ENCODE assay signal across 1 cellular context in genomic region chr1:40862008-40862863, GRCh38.
A peak's percentile ranks its signal among the peaks of the same experiment; 100 is the strongest.
TF ChIP-seq lines count a peak whose summit lies in the region.

A gene with protein sequence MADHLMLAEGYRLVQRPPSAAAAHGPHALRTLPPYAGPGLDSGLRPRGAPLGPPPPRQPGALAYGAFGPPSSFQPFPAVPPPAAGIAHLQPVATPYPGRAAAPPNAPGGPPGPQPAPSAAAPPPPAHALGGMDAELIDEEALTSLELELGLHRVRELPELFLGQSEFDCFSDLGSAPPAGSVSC (minus strand): TSS chr1:40862363. CDS start chr1:40862127, 236 bp downstream.

TF ChIP-seq in K562, 482 proteins besides CTCF, POLR2A, EP300 and RAD21 (continued from another document and continues in another):
- TF ChIP-seq PHB (CRISPR knock-in tag; IDR thresholded peaks at IDR 0.05) (no peak), ZNF561 (CRISPR knock-in tag; conservative IDR thresholded peaks at IDR 0.05) (no peak), PML (IDR thresholded peaks at IDR 0.05; ENCODE audit: low read length) (no peak), ZNF124 (CRISPR knock-in tag; IDR thresholded peaks at IDR 0.05) (no peak), TCFL5 (CRISPR knock-in tag; conservative IDR thresholded peaks at IDR 0.05) (no peak), HDAC1 (IDR thresholded peaks at IDR 0.05) (no peak; a peak in 1 of 4 replicates), HDAC3 (IDR thresholded peaks at IDR 0.05; ENCODE audit: borderline replicate concordance, partially characterized antibody) (no peak), STAT5B (CRISPR knock-in tag; IDR thresholded peaks at IDR 0.05) (no peak), ZNF445 (CRISPR knock-in tag; IDR thresholded peaks at IDR 0.05; ENCODE audit: low read depth) (no peak), DPF2 (IDR thresholded peaks at IDR 0.05) (0 out of 2 replicates have a peak, but pooled peaks have one; percentile 13), SMAD1 (IDR thresholded peaks at IDR 0.05; ENCODE audit: low read depth, low read length, partially characterized antibody) (no peak), ZBTB12 (CRISPR knock-in tag; IDR thresholded peaks at IDR 0.05) (no peak), ZNF324 (CRISPR knock-in tag; IDR thresholded peaks at IDR 0.05) (no peak), HNRNPH1 (optimal IDR thresholded peaks at IDR 0.05; ENCODE audit: low read depth, low read length) (no peak), THAP12 (CRISPR knock-in tag; IDR thresholded peaks at IDR 0.05) (peak; percentile 49; the same call in 1 of the 2 replicates), MYBL2 (IDR thresholded peaks at IDR 0.05; ENCODE audit: low read depth) (no peak), MYBL2 (CRISPR knock-in tag; IDR thresholded peaks at IDR 0.05; ENCODE audit: borderline replicate concordance) (no peak), HOMEZ (CRISPR knock-in tag; IDR thresholded peaks at IDR 0.05) (no peak), ZNF75A (CRISPR knock-in tag; IDR thresholded peaks at IDR 0.05) (no peak), GATAD2A (IDR thresholded peaks at IDR 0.05) (peak; percentile 61; the same call in 1 of the 2 replicates), CCAR2 (IDR thresholded peaks at IDR 0.05; ENCODE audit: low read depth, low read length) (no peak), MEF2D (tag; conservative IDR thresholded peaks at IDR 0.05; ENCODE audit: low read depth) (peak; percentile 41; the same call in 1 of the 2 replicates), STAT5A (IDR thresholded peaks at IDR 0.05; ENCODE audit: borderline replicate concordance, low read length) (peak; percentile 21; the same call in 1 of the 2 replicates), MTF1 (CRISPR knock-in tag; IDR thresholded peaks at IDR 0.05; ENCODE audit: borderline replicate concordance) (no peak), NR4A1 (CRISPR knock-in tag; IDR thresholded peaks at IDR 0.05) (no peak), NR4A1 (tag; IDR thresholded peaks at IDR 0.05) (peak; percentile 92), MAX (CRISPR knock-in tag; IDR thresholded peaks at IDR 0.05) (peak; percentile 17; the same call in 1 of the 2 replicates), GABPB1 (CRISPR knock-in tag; IDR thresholded peaks at IDR 0.05) (0 out of 2 replicates have a peak, but pooled peaks have one; percentile 58), ILF3 (IDR thresholded peaks at IDR 0.05; ENCODE audit: borderline replicate concordance) (no peak), SRSF7 (optimal IDR thresholded peaks at IDR 0.05; ENCODE audit: low read depth, low read length) (no peak), KDM5B (IDR thresholded peaks at IDR 0.05; ENCODE audit: insufficient replicate concordance, low read depth, low read length) (peak; percentile 50), ZNF830 (CRISPR knock-in tag; IDR thresholded peaks at IDR 0.05) (no peak), CREB1 (IDR thresholded peaks at IDR 0.05) (0 out of 2 replicates have a peak, but pooled peaks have one; percentile 21), CREB1 (CRISPR knock-in tag; IDR thresholded peaks at IDR 0.05) (peak; percentile 39), RBM15 (IDR thresholded peaks at IDR 0.05; ENCODE audit: insufficient read depth, low read length) (no peak), ZBTB11 (CRISPR knock-in tag; IDR thresholded peaks at IDR 0.05) (no peak), HNRNPL (IDR thresholded peaks at IDR 0.05; ENCODE audit: low read depth, low read length) (no peak), SAP30 (IDR thresholded peaks at IDR 0.05; ENCODE audit: borderline replicate concordance, insufficient read depth, low read depth, low read length, poor library complexity, severe bottlenecking) (peak; percentile 44), E4F1 (CRISPR knock-in tag; IDR thresholded peaks at IDR 0.05; ENCODE audit: borderline replicate concordance) (no peak), PRDM10 (IDR thresholded peaks at IDR 0.05; ENCODE audit: partially characterized antibody) (peak; percentile 82), CHD1 (IDR thresholded peaks at IDR 0.05; ENCODE audit: low read length) (no peak), BCL6 (CRISPR knock-in tag; IDR thresholded peaks at IDR 0.05) (no peak), SREBF1 (IDR thresholded peaks at IDR 0.05; ENCODE audit: borderline replicate concordance, low read depth, low read length) (no peak), THRAP3 (IDR thresholded peaks at IDR 0.05; ENCODE audit: borderline replicate concordance) (no peak)
- TF ChIP-seq, protein P1, sequence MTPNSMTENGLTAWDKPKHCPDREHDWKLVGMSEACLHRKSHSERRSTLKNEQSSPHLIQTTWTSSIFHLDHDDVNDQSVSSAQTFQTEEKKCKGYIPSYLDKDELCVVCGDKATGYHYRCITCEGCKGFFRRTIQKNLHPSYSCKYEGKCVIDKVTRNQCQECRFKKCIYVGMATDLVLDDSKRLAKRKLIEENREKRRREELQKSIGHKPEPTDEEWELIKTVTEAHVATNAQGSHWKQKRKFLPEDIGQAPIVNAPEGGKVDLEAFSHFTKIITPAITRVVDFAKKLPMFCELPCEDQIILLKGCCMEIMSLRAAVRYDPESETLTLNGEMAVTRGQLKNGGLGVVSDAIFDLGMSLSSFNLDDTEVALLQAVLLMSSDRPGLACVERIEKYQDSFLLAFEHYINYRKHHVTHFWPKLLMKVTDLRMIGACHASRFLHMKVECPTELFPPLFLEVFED (CRISPR knock-in tag; conservative IDR thresholded peaks at IDR 0.05) = no peak
- TF ChIP-seq, protein P2, sequence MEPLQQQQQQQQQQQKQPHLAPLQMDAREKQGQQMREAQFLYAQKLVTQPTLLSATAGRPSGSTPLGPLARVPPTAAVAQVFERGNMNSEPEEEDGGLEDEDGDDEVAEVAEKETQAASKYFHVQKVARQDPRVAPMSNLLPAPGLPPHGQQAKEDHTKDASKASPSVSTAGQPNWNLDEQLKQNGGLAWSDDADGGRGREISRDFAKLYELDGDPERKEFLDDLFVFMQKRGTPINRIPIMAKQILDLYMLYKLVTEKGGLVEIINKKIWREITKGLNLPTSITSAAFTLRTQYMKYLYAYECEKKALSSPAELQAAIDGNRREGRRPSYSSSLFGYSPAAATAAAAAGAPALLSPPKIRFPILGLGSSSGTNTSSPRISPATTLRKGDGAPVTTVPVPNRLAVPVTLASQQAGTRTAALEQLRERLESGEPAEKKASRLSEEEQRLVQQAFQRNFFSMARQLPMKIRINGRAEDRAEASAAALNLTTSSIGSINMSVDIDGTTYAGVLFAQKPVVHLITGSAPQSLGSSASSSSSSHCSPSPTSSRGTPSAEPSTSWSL (CRISPR knock-in tag; IDR thresholded peaks at IDR 0.05; ENCODE audit: borderline replicate concordance) = no peak
- TF ChIP-seq, protein P3, sequence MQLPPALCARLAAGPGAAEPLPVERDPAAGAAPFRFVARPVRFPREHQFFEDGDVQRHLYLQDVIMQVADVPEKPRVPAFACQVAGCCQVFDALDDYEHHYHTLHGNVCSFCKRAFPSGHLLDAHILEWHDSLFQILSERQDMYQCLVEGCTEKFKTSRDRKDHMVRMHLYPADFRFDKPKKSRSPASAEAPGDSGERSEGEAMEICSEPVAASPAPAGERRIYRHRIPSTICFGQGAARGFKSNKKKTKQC (CRISPR knock-in tag; IDR thresholded peaks at IDR 0.05) = no peak
